Comparison of ENCODE assay signal across 8 cellular contexts in the genomic region with DNA sequence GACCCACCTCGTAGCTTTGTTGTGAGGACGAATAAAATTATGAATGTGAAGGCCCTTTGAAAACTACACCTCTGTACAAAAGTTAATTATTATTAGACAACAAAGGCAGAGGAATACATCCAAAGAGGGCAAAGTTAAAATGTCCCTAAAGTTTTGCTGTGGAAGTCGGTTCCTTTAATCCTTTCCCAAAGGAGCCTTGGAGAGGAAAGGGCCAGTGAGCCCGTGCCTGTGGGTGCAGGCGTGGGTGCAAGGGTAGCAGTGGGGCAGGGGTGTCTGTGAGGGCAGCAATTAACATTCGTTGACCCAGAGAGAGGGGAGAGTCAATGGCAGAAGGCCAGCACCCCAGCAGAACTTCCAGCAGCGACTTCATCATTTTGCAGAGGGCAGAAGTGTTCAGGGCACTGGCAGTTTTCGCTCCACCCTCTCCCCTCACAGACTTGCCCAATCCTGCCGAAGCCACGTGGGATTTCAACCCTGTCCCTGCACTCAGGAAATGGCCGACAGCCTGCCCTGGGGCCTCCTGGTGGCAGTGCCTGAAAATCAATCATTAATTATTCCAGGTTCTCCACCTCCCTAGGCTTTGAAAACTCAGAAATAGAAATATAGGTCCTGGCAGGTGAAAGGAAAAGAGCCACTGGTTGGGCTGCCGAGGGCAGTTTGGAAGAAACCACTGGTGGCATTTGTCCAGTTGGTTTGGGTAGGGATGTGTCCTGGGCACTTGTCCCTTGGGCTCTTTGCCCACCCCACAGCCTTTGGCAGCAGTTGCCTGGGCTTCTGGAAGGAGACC. TPM values are rescaled to one million over a fixed set of nuclear protein-coding genes. Genes with fewer than 3 reads are reported as not detected.
DNase-seq lines count a peak whose midpoint lies in the region; ATAC-seq lines count a peak whose summit lies in the region.

No MANE protein-coding gene starts in this region.

- intact Hi-C loops in activated T-helper 1 cell treated with anti-CD3 and anti-CD28 coated beads, Interleukin-12 subunit alpha, Interleukin-12 subunit beta, Interleukin-2, Interleukin-4 antibody, amounts not matched to agents 30 ng/mL and 10 ng/mL and 1 ng/mL, durations not matched to agents 14 hours and 24 hours and 36 hours (cut with micrococcal nuclease), result no loop called here

- peak overlapping the region; percentile 6 for H2AFZ ChIP-seq in ACC112 (ENCODE audit: low read length, unreplicated experiment)

- H2BK15ac ChIP-seq in mesendoderm (replicated peaks; ENCODE audit: low read depth), result no peak overlapping the region

- H3K4me1 ChIP-seq in ACC112 (ENCODE audit: control insufficient read depth, insufficient read depth, low read length, unreplicated experiment) (peaks cover 41% of the 10 kb centered on the region), mesendoderm (ENCODE audit: control insufficient read depth, low read depth, low read length) (no peaks in the 10 kb centered on the region)

- H3K27me3 ChIP-seq in ACC112 (ENCODE audit: insufficient read depth, low read length), result peaks cover 10% of the 10 kb centered on the region
- peaks cover 21% of the 10 kb centered on the region for H3K27me3 ChIP-seq in mesendoderm (ENCODE audit: insufficient read depth, low read length, poor library complexity)

- H2BK5ac ChIP-seq in mesendoderm (ENCODE audit: low read length), result no peak overlapping the region

- ATAC-seq in HG02798 (IDR thresholded peaks at IDR 0.05; ENCODE audit: poor library complexity, unreplicated experiment) (no peak), GM19023 (IDR thresholded peaks at IDR 0.05; ENCODE audit: unreplicated experiment) (no peak)

- no peaks in the 10 kb centered on the region for H3K36me3 ChIP-seq in ACC112 (ENCODE audit: insufficient read depth, low read length)
- H3K36me3 ChIP-seq in mesendoderm (ENCODE audit: control insufficient read depth, insufficient read depth, low read length), result no peaks in the 10 kb centered on the region

- H3K79me2 ChIP-seq in ACC112 (ENCODE audit: control insufficient read depth, insufficient read depth, low read length, unreplicated experiment), result no peaks in the 10 kb centered on the region
- H3K79me2 ChIP-seq in mesendoderm (ENCODE audit: control insufficient read depth, insufficient read depth, low read length), result no peaks in the 10 kb centered on the region

- WGBS in mesendoderm (ENCODE audit: extremely low coverage, insufficient coverage, low lambda C conversion rate), result no CpG with 5 or more reads among the region's 12 CpGs

- H3K4ac ChIP-seq in mesendoderm (ENCODE audit: low read depth, low read length), result no peak overlapping the region

- peak; percentile 76 for DNase-seq in LHCN-M2 (ENCODE audit: low read depth)
- DNase-seq in caudate nucleus (lab: John Stamatoyannopoulos, UW), result peak in 34 of 61 donors; percentile 7 to 75 (median 40)
- peak; percentile 68 for DNase-seq in mesendoderm
- no peak for DNase-seq in activated T-helper 1 cell treated with anti-CD3 and anti-CD28 coated beads, Interleukin-12 subunit alpha, Interleukin-12 subunit beta, Interleukin-2, Interleukin-4 antibody, amounts not matched to agents 30 ng/mL and 10 ng/mL and 1 ng/mL, durations not matched to agents 14 hours and 24 hours and 36 hours (ENCODE audit: low spot score)
- DNase-seq in activated CD4-positive, alpha-beta T cell treated with anti-CD3 and anti-CD28 coated beads for 1 hour, result no peak

- no peak overlapping the region for H3K56ac ChIP-seq in mesendoderm (ENCODE audit: low read length)

- H3K27ac ChIP-seq in ACC112 (ENCODE audit: low read depth, low read length) (peak overlapping the region; percentile 77), caudate nucleus (ENCODE audit: low read depth, low read length) (peak overlapping the region; percentile 36), mesendoderm (ENCODE audit: low read depth, low read length) (no peak overlapping the region)

- H3K9ac ChIP-seq in mesendoderm (ENCODE audit: low read length), result no peak overlapping the region

- H4K5ac ChIP-seq in mesendoderm (ENCODE audit: low read length), result no peak overlapping the region

- H3K79me1 ChIP-seq in mesendoderm (ENCODE audit: low read length), result no peaks in the 10 kb centered on the region

- H3K4me3 Mint-ChIP-seq in activated T-helper 1 cell treated with anti-CD3 and anti-CD28 coated beads, Interleukin-12 subunit alpha, Interleukin-12 subunit beta, Interleukin-2, Interleukin-4 antibody, amounts not matched to agents 30 ng/mL and 10 ng/mL and 1 ng/mL, durations not matched to agents 14 hours and 24 hours and 36 hours, result no peak overlapping the region

- no peak overlapping the region for H4K8ac ChIP-seq in mesendoderm (ENCODE audit: low read depth, low read length)

- no peaks in the 10 kb centered on the region for H3K36me3 Mint-ChIP-seq in activated T-helper 1 cell treated with anti-CD3 and anti-CD28 coated beads, Interleukin-12 subunit alpha, Interleukin-12 subunit beta, Interleukin-2, Interleukin-4 antibody, amounts not matched to agents 30 ng/mL and 10 ng/mL and 1 ng/mL, durations not matched to agents 14 hours and 24 hours and 36 hours (ENCODE audit: low read depth)

- H3K9me3 Mint-ChIP-seq in activated T-helper 1 cell treated with anti-CD3 and anti-CD28 coated beads, Interleukin-12 subunit alpha, Interleukin-12 subunit beta, Interleukin-2, Interleukin-4 antibody, amounts not matched to agents 30 ng/mL and 10 ng/mL and 1 ng/mL, durations not matched to agents 14 hours and 24 hours and 36 hours, result no peaks in the 10 kb centered on the region

- no peak overlapping the region for H3K23ac ChIP-seq in mesendoderm (ENCODE audit: low read length)

- H2BK120ac ChIP-seq in mesendoderm (ENCODE audit: low read depth, low read length), result no peak overlapping the region

- H3K4me3 ChIP-seq in ACC112 (ENCODE audit: low read depth, low read length), result no peak overlapping the region
- H3K4me3 ChIP-seq in mesendoderm (ENCODE audit: low read length), result no peak overlapping the region

- H2AK5ac ChIP-seq in mesendoderm (ENCODE audit: low read length), result no peak overlapping the region

- H3K4me1 Mint-ChIP-seq in activated T-helper 1 cell treated with anti-CD3 and anti-CD28 coated beads, Interleukin-12 subunit alpha, Interleukin-12 subunit beta, Interleukin-2, Interleukin-4 antibody, amounts not matched to agents 30 ng/mL and 10 ng/mL and 1 ng/mL, durations not matched to agents 14 hours and 24 hours and 36 hours (ENCODE audit: low read depth), result no peaks in the 10 kb centered on the region

- no peak overlapping the region for H3K27ac Mint-ChIP-seq in activated T-helper 1 cell treated with anti-CD3 and anti-CD28 coated beads, Interleukin-12 subunit alpha, Interleukin-12 subunit beta, Interleukin-2, Interleukin-4 antibody, amounts not matched to agents 30 ng/mL and 10 ng/mL and 1 ng/mL, durations not matched to agents 14 hours and 24 hours and 36 hours

- H3K18ac ChIP-seq in mesendoderm (ENCODE audit: low read length), result no peak overlapping the region

- H3K4me2 ChIP-seq in mesendoderm (ENCODE audit: low read length), result no peak overlapping the region

- H3K27me3 Mint-ChIP-seq in activated T-helper 1 cell treated with anti-CD3 and anti-CD28 coated beads, Interleukin-12 subunit alpha, Interleukin-12 subunit beta, Interleukin-2, Interleukin-4 antibody, amounts not matched to agents 30 ng/mL and 10 ng/mL and 1 ng/mL, durations not matched to agents 14 hours and 24 hours and 36 hours (ENCODE audit: insufficient read depth), result peaks cover 33% of the 10 kb centered on the region

RNA-seq across cellular contexts. Expression of a gene that starts 4.2 kb away (rescaled TPM):
- total RNA-seq in LHCN-M2 (2014; rRNA removed), result 2.3 and 4.2 TPM in 2 replicates
- 12.6 TPM for polyA plus RNA-seq in LHCN-M2 (2012)
- 0.06 TPM for polyA plus RNA-seq in mesendoderm (2013, experiment 1 of 2)
- polyA plus RNA-seq in mesendoderm (2013, experiment 2 of 2), result 0.08 TPM
- 0.70 and 1.6 TPM in 2 replicates for total RNA-seq in activated T-helper 1 cell treated with anti-CD3 and anti-CD28 coated beads, Interleukin-12 subunit alpha, Interleukin-12 subunit beta, Interleukin-2, Interleukin-4 antibody, amounts not matched to agents 30 ng/mL and 10 ng/mL and 1 ng/mL, durations not matched to agents 14 hours and 24 hours and 36 hours

Comparison
In these comparisons a context has a peak if more than half of its experiments do, and no peak if none do; other contexts are left out.
1. DNase-seq: peak in LHCN-M2 (single experiment), caudate nucleus (34 of 61) and mesendoderm (single experiment); none in activated T-helper 1 cell treated with anti-CD3 and anti-CD28 coated beads, Interleukin-12 subunit alpha, Interleukin-12 subunit beta, Interleukin-2, Interleukin-4 antibody, amounts not matched to agents 30 ng/mL and 10 ng/mL and 1 ng/mL, durations not matched to agents 14 hours and 24 hours and 36 hours (single experiment) and activated CD4-positive, alpha-beta T cell treated with anti-CD3 and anti-CD28 coated beads for 1 hour (single experiment).